1 cellular context compared by ENCODE assay signal in genomic region chr9:14238044-14238443, GRCh38.
TF ChIP-seq lines count a peak whose summit lies in the region.

No MANE protein-coding gene starts in this region.

TF ChIP-seq in H1, 55 proteins besides CTCF, POLR2A, EP300 and RAD21:
- TF ChIP-seq, protein P1, sequence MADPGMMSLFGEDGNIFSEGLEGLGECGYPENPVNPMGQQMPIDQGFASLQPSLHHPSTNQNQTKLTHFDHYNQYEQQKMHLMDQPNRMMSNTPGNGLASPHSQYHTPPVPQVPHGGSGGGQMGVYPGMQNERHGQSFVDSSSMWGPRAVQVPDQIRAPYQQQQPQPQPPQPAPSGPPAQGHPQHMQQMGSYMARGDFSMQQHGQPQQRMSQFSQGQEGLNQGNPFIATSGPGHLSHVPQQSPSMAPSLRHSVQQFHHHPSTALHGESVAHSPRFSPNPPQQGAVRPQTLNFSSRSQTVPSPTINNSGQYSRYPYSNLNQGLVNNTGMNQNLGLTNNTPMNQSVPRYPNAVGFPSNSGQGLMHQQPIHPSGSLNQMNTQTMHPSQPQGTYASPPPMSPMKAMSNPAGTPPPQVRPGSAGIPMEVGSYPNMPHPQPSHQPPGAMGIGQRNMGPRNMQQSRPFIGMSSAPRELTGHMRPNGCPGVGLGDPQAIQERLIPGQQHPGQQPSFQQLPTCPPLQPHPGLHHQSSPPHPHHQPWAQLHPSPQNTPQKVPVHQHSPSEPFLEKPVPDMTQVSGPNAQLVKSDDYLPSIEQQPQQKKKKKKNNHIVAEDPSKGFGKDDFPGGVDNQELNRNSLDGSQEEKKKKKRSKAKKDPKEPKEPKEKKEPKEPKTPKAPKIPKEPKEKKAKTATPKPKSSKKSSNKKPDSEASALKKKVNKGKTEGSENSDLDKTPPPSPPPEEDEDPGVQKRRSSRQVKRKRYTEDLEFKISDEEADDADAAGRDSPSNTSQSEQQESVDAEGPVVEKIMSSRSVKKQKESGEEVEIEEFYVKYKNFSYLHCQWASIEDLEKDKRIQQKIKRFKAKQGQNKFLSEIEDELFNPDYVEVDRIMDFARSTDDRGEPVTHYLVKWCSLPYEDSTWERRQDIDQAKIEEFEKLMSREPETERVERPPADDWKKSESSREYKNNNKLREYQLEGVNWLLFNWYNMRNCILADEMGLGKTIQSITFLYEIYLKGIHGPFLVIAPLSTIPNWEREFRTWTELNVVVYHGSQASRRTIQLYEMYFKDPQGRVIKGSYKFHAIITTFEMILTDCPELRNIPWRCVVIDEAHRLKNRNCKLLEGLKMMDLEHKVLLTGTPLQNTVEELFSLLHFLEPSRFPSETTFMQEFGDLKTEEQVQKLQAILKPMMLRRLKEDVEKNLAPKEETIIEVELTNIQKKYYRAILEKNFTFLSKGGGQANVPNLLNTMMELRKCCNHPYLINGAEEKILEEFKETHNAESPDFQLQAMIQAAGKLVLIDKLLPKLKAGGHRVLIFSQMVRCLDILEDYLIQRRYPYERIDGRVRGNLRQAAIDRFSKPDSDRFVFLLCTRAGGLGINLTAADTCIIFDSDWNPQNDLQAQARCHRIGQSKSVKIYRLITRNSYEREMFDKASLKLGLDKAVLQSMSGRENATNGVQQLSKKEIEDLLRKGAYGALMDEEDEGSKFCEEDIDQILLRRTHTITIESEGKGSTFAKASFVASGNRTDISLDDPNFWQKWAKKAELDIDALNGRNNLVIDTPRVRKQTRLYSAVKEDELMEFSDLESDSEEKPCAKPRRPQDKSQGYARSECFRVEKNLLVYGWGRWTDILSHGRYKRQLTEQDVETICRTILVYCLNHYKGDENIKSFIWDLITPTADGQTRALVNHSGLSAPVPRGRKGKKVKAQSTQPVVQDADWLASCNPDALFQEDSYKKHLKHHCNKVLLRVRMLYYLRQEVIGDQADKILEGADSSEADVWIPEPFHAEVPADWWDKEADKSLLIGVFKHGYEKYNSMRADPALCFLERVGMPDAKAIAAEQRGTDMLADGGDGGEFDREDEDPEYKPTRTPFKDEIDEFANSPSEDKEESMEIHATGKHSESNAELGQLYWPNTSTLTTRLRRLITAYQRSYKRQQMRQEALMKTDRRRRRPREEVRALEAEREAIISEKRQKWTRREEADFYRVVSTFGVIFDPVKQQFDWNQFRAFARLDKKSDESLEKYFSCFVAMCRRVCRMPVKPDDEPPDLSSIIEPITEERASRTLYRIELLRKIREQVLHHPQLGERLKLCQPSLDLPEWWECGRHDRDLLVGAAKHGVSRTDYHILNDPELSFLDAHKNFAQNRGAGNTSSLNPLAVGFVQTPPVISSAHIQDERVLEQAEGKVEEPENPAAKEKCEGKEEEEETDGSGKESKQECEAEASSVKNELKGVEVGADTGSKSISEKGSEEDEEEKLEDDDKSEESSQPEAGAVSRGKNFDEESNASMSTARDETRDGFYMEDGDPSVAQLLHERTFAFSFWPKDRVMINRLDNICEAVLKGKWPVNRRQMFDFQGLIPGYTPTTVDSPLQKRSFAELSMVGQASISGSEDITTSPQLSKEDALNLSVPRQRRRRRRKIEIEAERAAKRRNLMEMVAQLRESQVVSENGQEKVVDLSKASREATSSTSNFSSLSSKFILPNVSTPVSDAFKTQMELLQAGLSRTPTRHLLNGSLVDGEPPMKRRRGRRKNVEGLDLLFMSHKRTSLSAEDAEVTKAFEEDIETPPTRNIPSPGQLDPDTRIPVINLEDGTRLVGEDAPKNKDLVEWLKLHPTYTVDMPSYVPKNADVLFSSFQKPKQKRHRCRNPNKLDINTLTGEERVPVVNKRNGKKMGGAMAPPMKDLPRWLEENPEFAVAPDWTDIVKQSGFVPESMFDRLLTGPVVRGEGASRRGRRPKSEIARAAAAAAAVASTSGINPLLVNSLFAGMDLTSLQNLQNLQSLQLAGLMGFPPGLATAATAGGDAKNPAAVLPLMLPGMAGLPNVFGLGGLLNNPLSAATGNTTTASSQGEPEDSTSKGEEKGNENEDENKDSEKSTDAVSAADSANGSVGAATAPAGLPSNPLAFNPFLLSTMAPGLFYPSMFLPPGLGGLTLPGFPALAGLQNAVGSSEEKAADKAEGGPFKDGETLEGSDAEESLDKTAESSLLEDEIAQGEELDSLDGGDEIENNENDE (IDR thresholded peaks at IDR 0.05; ENCODE audit: insufficient replicate concordance, low read length), result no peak
- TF ChIP-seq TEAD4 (IDR thresholded peaks at IDR 0.05; ENCODE audit: low read depth, low read length) (no peak), NANOG (IDR thresholded peaks at IDR 0.05; ENCODE audit: insufficient read depth, low read depth, low read length, poor library complexity, severe bottlenecking) (no peak), GABPA (IDR thresholded peaks at IDR 0.05; ENCODE audit: borderline replicate concordance, insufficient read depth, low read length) (no peak), ATF3 (IDR thresholded peaks at IDR 0.05; ENCODE audit: insufficient read depth, low read depth, low read length) (no peak), BCL11A (IDR thresholded peaks at IDR 0.05; ENCODE audit: low read depth in 2 of 2, low read length in 2 of 2) (no peak), TBP (IDR thresholded peaks at IDR 0.05; ENCODE audit: low read depth, low read length) (no peak), SRF (IDR thresholded peaks at IDR 0.05; ENCODE audit: low read depth, low read length) (no peak), SIRT6 (IDR thresholded peaks at IDR 0.05; ENCODE audit: low read length) (no peak), CTBP2 (IDR thresholded peaks at IDR 0.05; ENCODE audit: borderline replicate concordance, insufficient read depth, insufficient read length, low read length) (no peak), BACH1 (IDR thresholded peaks at IDR 0.05; ENCODE audit: low read length) (no peak), RBBP5 (IDR thresholded peaks at IDR 0.05; ENCODE audit: borderline replicate concordance, low read depth, low read length) (no peak), HDAC2 (IDR thresholded peaks at IDR 0.05; ENCODE audit: borderline replicate concordance in 1 of 2, low read depth in 2 of 2, low read length in 2 of 2) (no peak), POU5F1 (IDR thresholded peaks at IDR 0.05; ENCODE audit: low read depth, low read length) (no peak), CREB1 (IDR thresholded peaks at IDR 0.05) (no peak)
- TF ChIP-seq, protein P2, sequence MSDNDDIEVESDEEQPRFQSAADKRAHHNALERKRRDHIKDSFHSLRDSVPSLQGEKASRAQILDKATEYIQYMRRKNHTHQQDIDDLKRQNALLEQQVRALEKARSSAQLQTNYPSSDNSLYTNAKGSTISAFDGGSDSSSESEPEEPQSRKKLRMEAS (IDR thresholded peaks at IDR 0.05), result no peak
TF ChIP-seq in H1: peak in this region for 0.
